1 cellular context compared by ENCODE assay signal in the genomic region with DNA sequence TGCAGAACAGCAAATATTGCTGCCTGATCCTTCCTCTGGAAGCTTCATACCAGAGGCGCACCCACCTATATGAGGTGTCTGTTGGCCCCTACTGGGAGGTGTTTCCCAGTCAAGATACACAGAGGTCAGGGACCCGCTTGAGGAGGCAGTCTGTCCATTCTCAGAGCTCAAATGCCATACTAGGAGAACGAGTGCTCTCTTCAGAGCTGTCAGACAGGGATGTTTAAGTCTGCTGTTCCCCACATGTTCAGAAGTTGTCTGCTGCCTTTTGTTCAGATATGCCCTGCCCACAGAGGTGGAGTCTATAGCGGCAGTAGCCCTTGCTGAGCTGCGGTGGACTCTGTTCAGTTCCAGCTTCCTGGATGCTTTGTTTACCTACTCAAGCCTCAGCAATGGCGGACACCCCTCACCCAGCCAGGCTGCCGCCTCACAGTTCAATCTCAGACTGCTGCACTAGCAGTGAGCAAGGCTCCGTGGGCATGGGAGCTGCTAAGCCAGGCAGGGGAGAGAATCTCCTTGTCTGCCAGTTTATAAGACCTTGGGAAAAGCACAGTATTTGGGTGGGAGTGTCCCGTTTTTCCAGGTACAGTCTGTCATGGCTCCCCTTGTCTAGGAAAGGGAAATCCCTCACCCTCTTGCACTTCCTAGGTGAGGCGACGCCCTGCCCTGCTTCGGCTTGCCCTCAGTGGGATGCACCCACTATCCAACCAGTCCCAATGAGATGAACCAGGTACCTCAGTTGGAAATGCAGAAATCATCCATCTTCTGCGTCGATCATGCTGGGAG.
TF ChIP-seq lines count a peak whose summit lies in the region.
"Not testable (repeated sequence)": the region's sequence is repeated elsewhere in the genome, so short reads cannot be mapped to it uniquely, and the experiment has no call there.

No MANE protein-coding gene starts in this region.

TF ChIP-seq in HepG2, 621 proteins besides CTCF, POLR2A, EP300 and RAD21 (continued from another document and continues in another):
- TF ChIP-seq ATF6 (CRISPR knock-in tag; conservative IDR thresholded peaks at IDR 0.05) (peak; percentile 76; the same call in 1 of the 2 replicates), SOX13 (IDR thresholded peaks at IDR 0.05) (peak; percentile 47; the same call in 1 of the 2 replicates), SOX13 (CRISPR knock-in tag; conservative IDR thresholded peaks at IDR 0.05 in 1 of 2, IDR thresholded peaks at IDR 0.05 in 1 of 2) (peak in 1 of 2 experiments; percentile 65; a peak in 2 of 4 replicates), GABPB1 (CRISPR knock-in tag; IDR thresholded peaks at IDR 0.05) (peak; percentile 64), MEF2D (CRISPR knock-in tag; IDR thresholded peaks at IDR 0.05) (peak; percentile 58; the same call in 1 of the 2 replicates), YEATS2 (CRISPR knock-in tag; IDR thresholded peaks at IDR 0.05; ENCODE audit: borderline replicate concordance) (0 out of 2 replicates have a peak, but pooled peaks have one; percentile 20), WIZ (CRISPR knock-in tag; IDR thresholded peaks at IDR 0.05) (peak; percentile 81; the same call in 1 of the 2 replicates), ZSCAN29 (CRISPR knock-in tag; conservative IDR thresholded peaks at IDR 0.05) (0 out of 2 replicates have a peak, but pooled peaks have one; percentile 92), ZNF350 (CRISPR knock-in tag; IDR thresholded peaks at IDR 0.05; ENCODE audit: borderline replicate concordance, low read depth) (peak; percentile 71; the same call in 1 of the 2 replicates), BCL6 (CRISPR knock-in tag; IDR thresholded peaks at IDR 0.05) (peak; percentile 12; the same call in 1 of the 2 replicates), ZFP1 (CRISPR knock-in tag; IDR thresholded peaks at IDR 0.05) (peak; percentile 44; the same call in 1 of the 2 replicates), ZNF331 (CRISPR knock-in tag; IDR thresholded peaks at IDR 0.05) (peak; percentile 40; the same call in 1 of the 2 replicates), ELF3 (CRISPR knock-in tag; IDR thresholded peaks at IDR 0.05) (peak; percentile 94), ELF1 (CRISPR knock-in tag; IDR thresholded peaks at IDR 0.05) (peak; percentile 85), IKZF5 (CRISPR knock-in tag; IDR thresholded peaks at IDR 0.05) (peak; percentile 63), ZNF12 (CRISPR knock-in tag; IDR thresholded peaks at IDR 0.05) (0 out of 2 replicates have a peak, but pooled peaks have one; percentile 20), NR2F6 (IDR thresholded peaks at IDR 0.05) (peak; percentile 52), NR2F6 (CRISPR knock-in tag; IDR thresholded peaks at IDR 0.05) (0 out of 2 replicates have a peak, but pooled peaks have one; percentile 6), ZNF124 (CRISPR knock-in tag; IDR thresholded peaks at IDR 0.05) (0 out of 2 replicates have a peak, but pooled peaks have one; percentile 21), GZF1 (CRISPR knock-in tag; IDR thresholded peaks at IDR 0.05) (peak; percentile 58; the same call in 1 of the 2 replicates), NR2C2 (CRISPR knock-in tag; IDR thresholded peaks at IDR 0.05; ENCODE audit: borderline replicate concordance) (0 out of 2 replicates have a peak, but pooled peaks have one; percentile 43), ZNF556 (CRISPR knock-in tag; IDR thresholded peaks at IDR 0.05; ENCODE audit: borderline replicate concordance) (peak; percentile 81), ZNF788 (CRISPR knock-in tag; IDR thresholded peaks at IDR 0.05; ENCODE audit: borderline replicate concordance) (peak; percentile 74; the same call in 1 of the 2 replicates), HOMEZ (CRISPR knock-in tag; IDR thresholded peaks at IDR 0.05; ENCODE audit: low read depth) (0 out of 2 replicates have a peak, but pooled peaks have one; percentile 58), LCORL (CRISPR knock-in tag; IDR thresholded peaks at IDR 0.05) (peak; percentile 85), ZNF30 (CRISPR knock-in tag; IDR thresholded peaks at IDR 0.05) (peak; percentile 85; the same call in 1 of the 2 replicates), PAXIP1 (CRISPR knock-in tag; conservative IDR thresholded peaks at IDR 0.05) (peak; percentile 84), ZNF317 (CRISPR knock-in tag; IDR thresholded peaks at IDR 0.05) (peak; percentile 28; the same call in 1 of the 2 replicates), HNF1A (CRISPR knock-in tag; IDR thresholded peaks at IDR 0.05; ENCODE audit: borderline replicate concordance) (peak; percentile 17; the same call in 1 of the 2 replicates)
- TF ChIP-seq, protein P1, sequence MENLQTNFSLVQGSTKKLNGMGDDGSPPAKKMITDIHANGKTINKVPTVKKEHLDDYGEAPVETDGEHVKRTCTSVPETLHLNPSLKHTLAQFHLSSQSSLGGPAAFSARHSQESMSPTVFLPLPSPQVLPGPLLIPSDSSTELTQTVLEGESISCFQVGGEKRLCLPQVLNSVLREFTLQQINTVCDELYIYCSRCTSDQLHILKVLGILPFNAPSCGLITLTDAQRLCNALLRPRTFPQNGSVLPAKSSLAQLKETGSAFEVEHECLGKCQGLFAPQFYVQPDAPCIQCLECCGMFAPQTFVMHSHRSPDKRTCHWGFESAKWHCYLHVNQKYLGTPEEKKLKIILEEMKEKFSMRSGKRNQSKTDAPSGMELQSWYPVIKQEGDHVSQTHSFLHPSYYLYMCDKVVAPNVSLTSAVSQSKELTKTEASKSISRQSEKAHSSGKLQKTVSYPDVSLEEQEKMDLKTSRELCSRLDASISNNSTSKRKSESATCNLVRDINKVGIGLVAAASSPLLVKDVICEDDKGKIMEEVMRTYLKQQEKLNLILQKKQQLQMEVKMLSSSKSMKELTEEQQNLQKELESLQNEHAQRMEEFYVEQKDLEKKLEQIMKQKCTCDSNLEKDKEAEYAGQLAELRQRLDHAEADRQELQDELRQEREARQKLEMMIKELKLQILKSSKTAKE (CRISPR knock-in tag; IDR thresholded peaks at IDR 0.05; ENCODE audit: borderline replicate concordance) = peak; percentile 67
- not testable (repeated sequence) for TF ChIP-seq LCORL (IDR thresholded peaks at IDR 0.05); HNF1A (IDR thresholded peaks at IDR 0.05; ENCODE audit: low read depth)
